In genomic region chr10:128054163-128054970, GRCh38 we compare ENCODE assay signal across 18 cellular contexts.
DNase-seq lines count a peak whose midpoint lies in the region; ATAC-seq and TF ChIP-seq lines count a peak whose summit lies in the region.
"Had no signal": no experiment of that assay in that cellular context is flagged by ENCODE, and none has a peak within 500 bp of the region (broad histone marks: within the 10 kb centered on the region; RNA-seq: fewer than 3 reads in every experiment).

No MANE protein-coding gene starts in this region.

- H3K36me3 Mint-ChIP-seq in CD14-positive monocyte (peaks cover 91 to 96% of the 10 kb centered on the region in 2 donors), chondrocyte (ENCODE audit: low read depth) (no peaks in the 10 kb centered on the region)
- peaks cover 13% of the 10 kb centered on the region for H3K36me3 Mint-ChIP-seq in natural killer cell treated with Interleukin-12 subunit alpha and Interleukin-12 subunit beta and Interleukin-15 and Interleukin-18, amount 100 ng/mL, for 72 hours

- H3K9me3 Mint-ChIP-seq in CD14-positive monocyte, result peaks cover 0 to 1% (median 0%) of the 10 kb centered on the region in 7 donors
- no peaks in the 10 kb centered on the region for H3K9me3 Mint-ChIP-seq in chondrocyte (ENCODE audit: low read depth)
- no peaks in the 10 kb centered on the region for H3K9me3 Mint-ChIP-seq in natural killer cell treated with Interleukin-12 subunit alpha and Interleukin-12 subunit beta and Interleukin-15 and Interleukin-18, amount 100 ng/mL, for 72 hours
- H3K9me3 Mint-ChIP-seq: activated CD4-positive, alpha-beta T cell treated with anti-CD3 and anti-CD28 coated beads, Interleukin-2, amount 10 ng/mL, durations not matched to agents 24 days and 14 days had no signal

- H3K27ac Mint-ChIP-seq in CD14-positive monocyte, result peak overlapping the region; percentile 97 to 100 (median 98)
- no peak overlapping the region for H3K27ac Mint-ChIP-seq in chondrocyte (ENCODE audit: unreplicated experiment)
- H3K27ac Mint-ChIP-seq in natural killer cell treated with Interleukin-12 subunit alpha and Interleukin-12 subunit beta and Interleukin-15 and Interleukin-18, amount 100 ng/mL, for 72 hours, result peak overlapping the region; percentile 31 to 75
- H3K27ac Mint-ChIP-seq: activated CD4-positive, alpha-beta T cell treated with anti-CD3 and anti-CD28 coated beads, Interleukin-2, amount 10 ng/mL, durations not matched to agents 24 days and 14 days; stimulated activated memory B cell treated with anti-CD40 and anti-IgM and Interleukin-4, amounts not matched to agents 10 μg/mL and 1 μg/mL and 100 μg/mL, for 72 hours had no signal

- H3K4me3 Mint-ChIP-seq in CD14-positive monocyte, result peak overlapping the region; percentile 41 to 60
- H3K4me3 Mint-ChIP-seq in chondrocyte (ENCODE audit: unreplicated experiment), result no peak overlapping the region
- H3K4me3 Mint-ChIP-seq in natural killer cell treated with Interleukin-12 subunit alpha and Interleukin-12 subunit beta and Interleukin-15 and Interleukin-18, amount 100 ng/mL, for 72 hours, result peak overlapping the region; percentile 54
- H3K4me3 Mint-ChIP-seq: activated CD4-positive, alpha-beta T cell treated with anti-CD3 and anti-CD28 coated beads, Interleukin-2, amount 10 ng/mL, durations not matched to agents 24 days and 14 days; stimulated activated memory B cell treated with anti-CD40 and anti-IgM and Interleukin-4, amounts not matched to agents 10 μg/mL and 1 μg/mL and 100 μg/mL, for 72 hours had no signal

- TF ChIP-seq CTCF in CD14-positive monocyte (IDR thresholded peaks at IDR 0.05) (no peak), chondrocyte (IDR thresholded peaks at IDR 0.05) (no peak)

- peaks cover 0 to 13% (median 0%) of the 10 kb centered on the region in 3 donors for H3K27me3 Mint-ChIP-seq in CD14-positive monocyte (ENCODE audit: low read depth in 3 of 3)
- H3K27me3 Mint-ChIP-seq in chondrocyte (ENCODE audit: low read depth), result no peaks in the 10 kb centered on the region
- H3K27me3 Mint-ChIP-seq in natural killer cell treated with Interleukin-12 subunit alpha and Interleukin-12 subunit beta and Interleukin-15 and Interleukin-18, amount 100 ng/mL, for 72 hours, result no peaks in the 10 kb centered on the region
- H3K27me3 Mint-ChIP-seq: activated CD4-positive, alpha-beta T cell treated with anti-CD3 and anti-CD28 coated beads, Interleukin-2, amount 10 ng/mL, durations not matched to agents 24 days and 14 days; stimulated activated memory B cell treated with anti-CD40 and anti-IgM and Interleukin-4, amounts not matched to agents 10 μg/mL and 1 μg/mL and 100 μg/mL, for 72 hours had no signal

- DNase-seq in CD14-positive monocyte (ENCODE audit: low spot score), result peak; percentile 88
- DNase-seq in NOMO-1 treated with dmso at 0.1 percent for 144 hours (lab: John Stamatoyannopoulos, UW; ENCODE audit: unreplicated experiment), result peak; percentile 61
- DNase-seq in chondrocyte (ENCODE audit: low spot score), result peak; percentile 58
- DNase-seq in natural killer cell treated with Interleukin-12 subunit alpha and Interleukin-12 subunit beta and Interleukin-15 and Interleukin-18, amount 100 ng/mL, for 72 hours (ENCODE audit: low spot score), result no peak
- DNase-seq in dermis blood vessel endothelial cell, result no peak
- no peak for DNase-seq in stimulated activated CD4-positive, alpha-beta T cell treated with anti-CD3 and anti-CD28 coated beads, Interleukin-4, amount 100 ng/mL, for 24 hours
- DNase-seq: activated CD4-positive, alpha-beta T cell treated with anti-CD3 and anti-CD28 coated beads, Interleukin-2, amount 10 ng/mL, durations not matched to agents 24 days and 14 days; Calu3; cerebellar nuclear complex; gastrocnemius medialis; H7; NCI-H2107; NCI-H69; nucleus accumbens; Right ventricle myocardium superior had no signal

- peak; percentile 66 to 67 for ATAC-seq in natural killer cell treated with Interleukin-12 subunit alpha and Interleukin-12 subunit beta and Interleukin-15 and Interleukin-18, amount 100 ng/mL, for 72 hours
- ATAC-seq in GM18511 (IDR thresholded peaks at IDR 0.05; ENCODE audit: unreplicated experiment) (no peak), HG02970 (IDR thresholded peaks at IDR 0.05; ENCODE audit: low FRiP score, unreplicated experiment) (no peak)
- ATAC-seq: stimulated activated memory B cell treated with anti-CD40 and anti-IgM and Interleukin-4, amounts not matched to agents 10 μg/mL and 1 μg/mL and 100 μg/mL, for 72 hours had no signal

- H3K4me1 Mint-ChIP-seq in CD14-positive monocyte, result peaks cover 91% of the 10 kb centered on the region
- peaks cover 4% of the 10 kb centered on the region for H3K4me1 Mint-ChIP-seq in chondrocyte (ENCODE audit: low read depth)
- H3K4me1 Mint-ChIP-seq in natural killer cell treated with Interleukin-12 subunit alpha and Interleukin-12 subunit beta and Interleukin-15 and Interleukin-18, amount 100 ng/mL, for 72 hours (ENCODE audit: low read depth in 2 of 2), result peaks cover 61 to 74% of the 10 kb centered on the region in 2 donors

- intact Hi-C loops in CD14-positive monocyte (cut with micrococcal nuclease), result loop anchor here in 1 of 2 donors (1.0 kb wide), 1 partner anchor 9 kb away; no protein-coding TSS in a partner anchor

Comparison
In these comparisons a context has a peak if more than half of its experiments do, and no peak if none do; other contexts are left out.
1. DNase-seq: peak in CD14-positive monocyte (single experiment), NOMO-1 treated with dmso at 0.1 percent for 144 hours (single experiment) and chondrocyte (single experiment); none in natural killer cell treated with Interleukin-12 subunit alpha and Interleukin-12 subunit beta and Interleukin-15 and Interleukin-18, amount 100 ng/mL, for 72 hours (single experiment), dermis blood vessel endothelial cell (single experiment) and stimulated activated CD4-positive, alpha-beta T cell treated with anti-CD3 and anti-CD28 coated beads, Interleukin-4, amount 100 ng/mL, for 24 hours (single experiment).
2. ATAC-seq: peak in natural killer cell treated with Interleukin-12 subunit alpha and Interleukin-12 subunit beta and Interleukin-15 and Interleukin-18, amount 100 ng/mL, for 72 hours (2 of 2); none in GM18511 (single experiment) and HG02970 (single experiment).